In the genomic region with DNA sequence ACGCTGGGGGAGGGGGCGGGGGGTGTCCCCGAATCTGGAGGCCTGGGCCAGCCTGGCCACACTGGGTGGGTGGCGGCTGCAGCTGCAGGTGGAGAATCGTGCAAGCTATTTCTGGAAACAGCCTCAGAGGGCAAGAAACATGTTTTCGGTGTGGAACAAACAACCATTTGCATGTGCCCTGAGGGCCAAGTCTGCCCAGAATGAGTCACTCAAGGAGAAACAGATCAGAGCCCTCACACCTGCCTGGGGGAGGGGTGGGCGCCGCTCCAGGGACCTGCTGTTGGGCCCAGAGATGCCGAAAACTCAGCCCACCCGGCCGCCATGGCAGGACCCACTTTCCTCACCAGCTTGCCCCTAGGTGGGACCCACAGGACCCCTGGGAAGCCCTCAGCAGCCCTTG, we compare ENCODE assay signal across 7 cellular contexts.
DNase-seq lines count a peak whose midpoint lies in the region; ATAC-seq lines count a peak whose summit lies in the region.
"Not testable (repeated sequence)": the region's sequence is repeated elsewhere in the genome, so short reads cannot be mapped to it uniquely, and the experiment has no call there.

No MANE protein-coding gene starts in this region.

- H3K4me3 Mint-ChIP-seq in activated naive CD8-positive, alpha-beta T cell treated with anti-CD3 and anti-CD28 coated beads, Interleukin-2, amount 50 U/mL, for 24 hours: not testable (repeated sequence)

- not testable (repeated sequence) for H3K9me3 Mint-ChIP-seq in activated naive CD8-positive, alpha-beta T cell treated with anti-CD3 and anti-CD28 coated beads, Interleukin-2, amount 50 U/mL, for 24 hours

- not testable (repeated sequence) for H3K36me3 Mint-ChIP-seq in activated naive CD8-positive, alpha-beta T cell treated with anti-CD3 and anti-CD28 coated beads, Interleukin-2, amount 50 U/mL, for 24 hours (ENCODE audit: low read depth)

- not testable (repeated sequence) for DNase-seq in activated naive CD8-positive, alpha-beta T cell treated with anti-CD3 and anti-CD28 coated beads, Interleukin-2, amount 50 U/mL, for 24 hours

- peaks cover 14% of the 10 kb centered on the region for H3K27me3 Mint-ChIP-seq in activated naive CD8-positive, alpha-beta T cell treated with anti-CD3 and anti-CD28 coated beads, Interleukin-2, amount 50 U/mL, for 24 hours

- not testable (repeated sequence) for H3K27ac Mint-ChIP-seq in activated naive CD8-positive, alpha-beta T cell treated with anti-CD3 and anti-CD28 coated beads, Interleukin-2, amount 50 U/mL, for 24 hours

- peaks cover 27% of the 10 kb centered on the region for H3K4me1 Mint-ChIP-seq in activated naive CD8-positive, alpha-beta T cell treated with anti-CD3 and anti-CD28 coated beads, Interleukin-2, amount 50 U/mL, for 24 hours

- peak; percentile 63 for ATAC-seq in GM18867 (IDR thresholded peaks at IDR 0.05; ENCODE audit: unreplicated experiment)
- ATAC-seq in GM19438 (IDR thresholded peaks at IDR 0.05; ENCODE audit: low read depth, unreplicated experiment): peak; percentile 39
- ATAC-seq in GM21619 (IDR thresholded peaks at IDR 0.05; ENCODE audit: unreplicated experiment): peak; percentile 46
- peak; percentile 41 for ATAC-seq in HG02840 (IDR thresholded peaks at IDR 0.05; ENCODE audit: low FRiP score, unreplicated experiment)
- peak; percentile 47 for ATAC-seq in HG03097 (IDR thresholded peaks at IDR 0.05; ENCODE audit: low FRiP score, unreplicated experiment)
- peak; percentile 37 for ATAC-seq in HG03469 (IDR thresholded peaks at IDR 0.05; ENCODE audit: unreplicated experiment)
- ATAC-seq in activated naive CD8-positive, alpha-beta T cell treated with anti-CD3 and anti-CD28 coated beads, Interleukin-2, amount 50 U/mL, for 24 hours: peak; percentile 45
